Comparison of ENCODE assay signal across 9 cellular contexts in the genomic region with DNA sequence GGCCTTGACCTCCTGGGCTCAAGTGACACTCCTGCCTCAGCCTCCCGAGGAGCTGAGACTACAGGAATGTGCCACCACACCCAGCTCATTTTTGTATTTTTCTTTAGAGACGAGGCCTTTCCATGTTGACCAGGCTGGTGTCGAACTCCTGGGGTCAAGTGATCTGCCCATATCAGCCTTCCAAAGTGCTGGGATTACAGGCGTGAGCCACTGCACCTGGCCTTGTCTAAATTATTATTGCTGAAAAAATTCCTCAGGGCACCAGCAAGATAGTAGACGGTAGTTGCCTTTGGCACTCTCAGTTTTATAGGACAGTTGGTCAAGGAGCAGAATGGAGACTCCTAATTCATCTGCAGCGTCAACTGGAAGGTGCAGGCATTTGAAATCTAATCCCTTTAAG. TPM values are rescaled to one million over a fixed set of nuclear protein-coding genes. Genes with fewer than 3 reads are reported as not detected.
"Had no signal": no experiment of that assay in that cellular context is flagged by ENCODE, and none has a peak within 500 bp of the region (broad histone marks: within the 10 kb centered on the region; RNA-seq: fewer than 3 reads in every experiment).

No MANE protein-coding gene starts in this region.

- FAIRE-seq: H1, H54, HTR-8/SVneo, K562 had no signal

- H3K4me2 ChIP-seq: GM23338 had no signal

- ATAC-seq: GM23338, K562 had no signal

- H2AFZ ChIP-seq: GM23338 had no signal

- DNase-seq: H9, HCEC 1CT, IMR-90 had no signal

- H3K4me3 ChIP-seq: GM23338, K562 had no signal

RNA-seq across cellular contexts. Expression of gene AICDA, which starts 2.5 kb away (rescaled TPM):
- total RNA-seq: GM23338, H1, HT-29, IMR-90, K562 had no signal
- polyA plus RNA-seq: H1, IMR-90, K562 had no signal

RNA-seq across cellular contexts. Expression of gene MFAP5, which starts 47.4 kb away (rescaled TPM):
- total RNA-seq: HT-29, K562 had no signal
- polyA plus RNA-seq: K562 had no signal
